ENCODE assay signal across 23 cellular contexts in the genomic region with DNA sequence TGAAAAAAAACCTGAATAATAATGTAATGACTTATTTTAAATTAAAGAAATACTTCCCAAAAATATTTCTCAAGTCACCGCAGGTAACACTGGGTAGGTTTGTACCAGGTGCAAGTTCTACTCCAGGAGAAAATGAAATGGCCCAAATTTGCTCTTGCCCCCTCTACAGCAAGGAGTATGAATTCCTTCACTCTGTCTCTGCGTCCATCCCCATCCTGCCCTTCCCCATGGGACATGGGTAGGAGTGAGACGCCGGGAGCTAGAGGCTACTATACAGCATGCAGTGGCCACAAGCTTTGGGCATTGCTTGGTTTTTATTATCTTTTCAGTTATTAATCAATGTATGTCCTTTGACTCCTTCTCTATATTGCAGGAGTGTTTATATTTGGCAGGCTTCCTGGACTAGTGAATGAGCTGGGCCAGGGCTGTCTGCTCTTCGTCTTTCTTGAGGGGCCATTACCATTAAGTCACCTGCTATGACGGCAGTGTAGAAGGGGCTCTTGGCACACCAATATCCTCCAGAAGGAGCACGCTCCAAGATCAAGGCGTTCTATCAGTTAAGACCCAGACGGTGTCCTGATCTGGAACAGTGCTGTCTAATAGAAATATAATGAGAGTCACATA.
"Had no signal": no experiment of that assay in that cellular context is flagged by ENCODE, and none has a peak within 500 bp of the region (broad histone marks: within the 10 kb centered on the region; RNA-seq: fewer than 3 reads in every experiment).

No MANE protein-coding gene starts in this region.

- H3K4me1 ChIP-seq: foreskin keratinocyte, gastroesophageal sphincter, heart left ventricle, prostate gland, right atrium auricular region, thyroid gland had no signal

- H3K4me3 ChIP-seq: esophagus muscularis mucosa, gastroesophageal sphincter, heart left ventricle, hepatocyte, prostate gland, right atrium auricular region, stomach, thyroid gland, vagina had no signal

- ATAC-seq: foreskin keratinocyte; gastroesophageal sphincter; heart left ventricle; naive thymus-derived CD8-positive, alpha-beta T cell; sciatic nerve; stimulated activated effector memory CD8-positive, alpha-beta T cell treated with anti-CD3 and anti-CD28 coated beads, Interleukin-12 subunit alpha, Interleukin-12 subunit beta, amount 100 ng/mL, for 72 hours had no signal

- H3K4me1 Mint-ChIP-seq: naive thymus-derived CD8-positive, alpha-beta T cell; stimulated activated effector memory CD8-positive, alpha-beta T cell treated with anti-CD3 and anti-CD28 coated beads, Interleukin-12 subunit alpha, Interleukin-12 subunit beta, amount 100 ng/mL, for 72 hours had no signal

- H3K27ac ChIP-seq: esophagus muscularis mucosa, foreskin keratinocyte, gastroesophageal sphincter, heart left ventricle, prostate gland, right atrium auricular region, stomach, thyroid gland, vagina had no signal

- H3K36me3 Mint-ChIP-seq: stimulated activated effector memory CD8-positive, alpha-beta T cell treated with anti-CD3 and anti-CD28 coated beads, Interleukin-12 subunit alpha, Interleukin-12 subunit beta, amount 100 ng/mL, for 72 hours had no signal

- H3K4me3 Mint-ChIP-seq: dendritic cell treated with granulocyte-macrophage colony-stimulating factor and Interleukin-4, amounts not matched to agents 40 ng/mL and 50 ng/mL, for 4 days; naive thymus-derived CD8-positive, alpha-beta T cell; nephron progenitor cell; stimulated activated effector memory CD8-positive, alpha-beta T cell treated with anti-CD3 and anti-CD28 coated beads, Interleukin-12 subunit alpha, Interleukin-12 subunit beta, amount 100 ng/mL, for 72 hours had no signal

- DNase-seq: effector CD8-positive, alpha-beta T cell; foreskin keratinocyte; heart left ventricle; kidney; mesendoderm; naive thymus-derived CD8-positive, alpha-beta T cell; nephron progenitor cell; nucleus accumbens; stimulated activated CD4-positive, alpha-beta T cell treated with anti-CD3 and anti-CD28 coated beads, Interleukin-2, amount 100 ng/mL, for 24 hours; stimulated activated CD4-positive, alpha-beta T cell treated with anti-CD3 and anti-CD28 coated beads, Interleukin-4, amount 100 ng/mL, for 24 hours; stimulated activated naive CD4-positive, alpha-beta T cell treated with Interleukin-2 at 50 U/mL for 16 hours; stomach; thyroid gland; trophoblast cell had no signal

- H3K27me3 ChIP-seq: esophagus muscularis mucosa, foreskin keratinocyte, heart left ventricle, hepatocyte, right atrium auricular region, stomach, thyroid gland, vagina had no signal

- H3K36me3 ChIP-seq: esophagus muscularis mucosa, gastroesophageal sphincter, heart left ventricle, prostate gland, right atrium auricular region, stomach, thyroid gland, vagina had no signal

- H3K9me3 ChIP-seq: prostate gland, thyroid gland, vagina had no signal

- H3K27ac Mint-ChIP-seq: dendritic cell treated with granulocyte-macrophage colony-stimulating factor and Interleukin-4, amounts not matched to agents 40 ng/mL and 50 ng/mL, for 4 days; naive thymus-derived CD8-positive, alpha-beta T cell; stimulated activated effector memory CD8-positive, alpha-beta T cell treated with anti-CD3 and anti-CD28 coated beads, Interleukin-12 subunit alpha, Interleukin-12 subunit beta, amount 100 ng/mL, for 72 hours had no signal
